ENCODE assay signal across 8 cellular contexts in genomic region chr16:29811170-29811895, GRCh38. TPM values are rescaled to one million over a fixed set of nuclear protein-coding genes. Genes with fewer than 3 reads are reported as not detected.
A peak's percentile ranks its signal among the peaks of the same experiment; 100 is the strongest.
DNase-seq lines count a peak whose midpoint lies in the region; ATAC-seq and TF ChIP-seq lines count a peak whose summit lies in the region.

No MANE protein-coding gene starts in this region.

- peaks cover 3% of the 10 kb centered on the region for H3K27me3 Mint-ChIP-seq in IgD-negative memory B cell
- H3K27me3 Mint-ChIP-seq in natural killer cell (ENCODE audit: low read depth in 2 of 2), result peaks cover 0 to 2% of the 10 kb centered on the region in 2 donors

- peaks cover 4% of the 10 kb centered on the region for H3K36me3 Mint-ChIP-seq in IgD-negative memory B cell
- no peaks in the 10 kb centered on the region for H3K36me3 Mint-ChIP-seq in natural killer cell

- in situ Hi-C loops in Panc1 (cut with HindIII; ENCODE audit: low pct_unique_long_range_greater_than_20kb, low sequenced_read_pairs), result no loop called here

- H3K9me3 Mint-ChIP-seq in IgD-negative memory B cell (no peaks in the 10 kb centered on the region), natural killer cell (no peaks in the 10 kb centered on the region)

- TF ChIP-seq CTCF in AG04450 (IDR thresholded peaks at IDR 0.05; ENCODE audit: low read depth, low read length) (no peak; the same call in 1 of the 2 replicates), Panc1 (IDR thresholded peaks at IDR 0.05) (no peak), foreskin fibroblast (IDR thresholded peaks at IDR 0.05; ENCODE audit: low read depth, low read length) (no peak), natural killer cell (IDR thresholded peaks at IDR 0.05) (no peak)

- BruUV-seq in Panc1 (replicated peaks; lab: Mats Ljungman, UMichigan), result no TSS peak

- H3K27me3 ChIP-seq in AG04450 (ENCODE audit: control insufficient read depth, insufficient read depth, low read length) (no peaks in the 10 kb centered on the region), Panc1 (ENCODE audit: control insufficient read depth, insufficient read depth, low read length) (no peaks in the 10 kb centered on the region)

- H3K4me1 ChIP-seq in Panc1 (ENCODE audit: control insufficient read depth, insufficient read depth, low read length), result peaks cover 36% of the 10 kb centered on the region

- intact Hi-C loops in Panc1 (cut with micrococcal nuclease; ENCODE audit: unreplicated experiment), result loop anchor here (10.0 kb wide), 1 partner anchor 117 kb away; no protein-coding TSS in a partner anchor
- intact Hi-C loops in natural killer cell (cut with micrococcal nuclease), result no loop called here

- peak; percentile 30 for ATAC-seq in GM18907 (IDR thresholded peaks at IDR 0.05; ENCODE audit: unreplicated experiment)
- peak; percentile 70 for ATAC-seq in Panc1
- ATAC-seq in natural killer cell, result peak; percentile 41 to 59 (median 46)

- POLR2A ChIA-PET in AG04450 (lab: Yijun Ruan, JAX), result interaction anchor here (0.6 to 1.9 kb wide), 6 partner anchors 9 to 254 kb away, joined by 3 to 11 read pairs (median 4); partner anchors contain the start of genes ALDOA and MVP
- POLR2A ChIA-PET in Panc1 (lab: Charles Lee), result interaction anchor here (0.8 kb wide), 1 partner anchor 10 kb away, joined by 4 read pairs; no protein-coding TSS in a partner anchor

- DNase-seq in AG04450 (ENCODE audit: low read depth, low spot score) (peak; percentile 95), Panc1 (ENCODE audit: low read depth, low spot score) (peak; percentile 82), foreskin fibroblast (peak; percentile 99 to 100), natural killer cell (peak; percentile 71)
- peak; percentile 74 for DNase-seq in activated naive CD4-positive, alpha-beta T cell treated with Interleukin-2 at 50 U/mL for 16 hours

- H3K36me3 ChIP-seq in Panc1 (ENCODE audit: control insufficient read depth, insufficient read depth, low read length), result peaks cover 5% of the 10 kb centered on the region; the same call in 1 of the 2 replicates

- H3K9me3 ChIP-seq in AG04450 (ENCODE audit: control insufficient read depth, insufficient read depth, low read length) (no peaks in the 10 kb centered on the region; the same call in 1 of the 2 replicates), Panc1 (ENCODE audit: control insufficient read depth, insufficient read depth, low read depth, low read length) (no peaks in the 10 kb centered on the region)

- peak overlapping the region; percentile 71 to 93 (median 92) for H3K27ac Mint-ChIP-seq in IgD-negative memory B cell
- peak overlapping the region; percentile 78 to 85 for H3K27ac Mint-ChIP-seq in natural killer cell

- peak overlapping the region; percentile 78 to 94 (median 84) for H3K4me3 Mint-ChIP-seq in IgD-negative memory B cell
- H3K4me3 Mint-ChIP-seq in natural killer cell, result peak overlapping the region; percentile 87

- peaks cover 14 to 37% (median 30%) of the 10 kb centered on the region in 3 donors for H3K4me1 Mint-ChIP-seq in IgD-negative memory B cell
- peaks cover 43 to 75% of the 10 kb centered on the region in 2 donors for H3K4me1 Mint-ChIP-seq in natural killer cell

- peak overlapping the region; percentile 84 for H3K27ac ChIP-seq in AG04450 (ENCODE audit: low read depth, low read length)
- peak overlapping the region; percentile 83 for H3K27ac ChIP-seq in Panc1 (ENCODE audit: low read length)
- H3K27ac ChIP-seq in temporal lobe (ENCODE audit: low read depth, low read length), result peak overlapping the region; percentile 94

- H3K4me3 ChIP-seq in AG04450 (ENCODE audit: low read depth, low read length) (peak overlapping the region; percentile 75), Panc1 (ENCODE audit: low read depth in 2 of 2, low read length in 2 of 2) (peak overlapping the region; percentile 83 to 89), foreskin fibroblast (ENCODE audit: low read depth in 1 of 2, low read length in 2 of 2) (peak overlapping the region; percentile 74 to 77)

- CTCF ChIA-PET in AG04450 (lab: Charles Lee) (interaction anchor here (2.5 kb wide), 1 partner anchor 37 kb away, joined by 9 read pairs; no protein-coding TSS in a partner anchor), Panc1 (lab: Charles Lee) (interaction anchor here (0.5 to 0.6 kb wide), 2 partner anchors 24 to 27 kb away, joined by 4 to 5 read pairs; no protein-coding TSS in a partner anchor)

RNA-seq across cellular contexts. Expression of gene PRRT2, which starts 0.7 kb away (rescaled TPM):
- polyA plus RNA-seq in AG04450 (2011; rRNA removed), result 5.7 and 6.1 TPM in 2 replicates
- polyA minus RNA-seq in AG04450 (2011; rRNA and poly(A)+ RNA removed), result 3.6 and 3.7 TPM in 2 replicates
- not detected for polyA plus RNA-seq in IgD-negative memory B cell
- total RNA-seq in Panc1 (2021; ENCODE audit: unreplicated experiment), result 9.7 TPM
- polyA plus RNA-seq in Panc1 (2012; ENCODE audit: insufficient read length), result 7.7 TPM
- total RNA-seq in natural killer cell, result 1 to 10 TPM in 1 of 3 donors, under 1 TPM in 2; 0.70 to 1.4 (median 0.91) TPM
- 21.9 TPM for total RNA-seq in temporal lobe

RNA-seq across cellular contexts. Expression of gene PAGR1, which starts 4.6 kb away (rescaled TPM):
- polyA plus RNA-seq in AG04450 (2011; rRNA removed), result 14.3 and 14.5 TPM in 2 replicates
- polyA minus RNA-seq in AG04450 (2011; rRNA and poly(A)+ RNA removed), result 2.7 and 4.9 TPM in 2 replicates
- polyA plus RNA-seq in IgD-negative memory B cell, result 59.6 TPM
- 42.5 TPM for total RNA-seq in Panc1 (2021; ENCODE audit: unreplicated experiment)
- 41.6 TPM for polyA plus RNA-seq in Panc1 (2012; ENCODE audit: insufficient read length)
- 10 to 100 TPM in 2 of 3 donors, 1 to 10 TPM in 1; 8.9 to 16.2 (median 13.4) TPM for total RNA-seq in natural killer cell
- total RNA-seq in temporal lobe, result 9.8 TPM

RNA-seq across cellular contexts. Expression of gene MAZ, which starts 5.0 kb away (rescaled TPM):
- 58.4 and 79.6 TPM in 2 replicates for polyA plus RNA-seq in AG04450 (2011; rRNA removed)
- polyA minus RNA-seq in AG04450 (2011; rRNA and poly(A)+ RNA removed), result 141 and 195 TPM in 2 replicates
- polyA plus RNA-seq in IgD-negative memory B cell, result 22.9 TPM
- 426 TPM for total RNA-seq in Panc1 (2021; ENCODE audit: unreplicated experiment)
- polyA plus RNA-seq in Panc1 (2012; ENCODE audit: insufficient read length), result 591 TPM
- total RNA-seq in natural killer cell, result 100 to 1,000 TPM; 234 to 265 (median 252) TPM
- total RNA-seq in temporal lobe, result 246 TPM

RNA-seq across cellular contexts. Expression of gene MVP, which starts 8.9 kb away (rescaled TPM):
- polyA plus RNA-seq in AG04450 (2011; rRNA removed) (251 and 321 TPM in 2 replicates), IgD-negative memory B cell (90.3 TPM)
- polyA minus RNA-seq in AG04450 (2011; rRNA and poly(A)+ RNA removed), result 629 and 988 TPM in 2 replicates
- total RNA-seq in Panc1 (2021; ENCODE audit: unreplicated experiment) (107 TPM), natural killer cell (100 to 1,000 TPM; 154 to 168 (median 163) TPM), temporal lobe (3.9 TPM)
- 210 TPM for polyA plus RNA-seq in Panc1 (2012; ENCODE audit: insufficient read length)

RNA-seq across cellular contexts. Expression of gene KIF22, which starts 20.8 kb away (rescaled TPM):
- polyA plus RNA-seq in AG04450 (2011; rRNA removed) (14.1 and 19.9 TPM in 2 replicates), IgD-negative memory B cell (34.7 TPM)
- polyA minus RNA-seq in AG04450 (2011; rRNA and poly(A)+ RNA removed), result 32.2 and 33.5 TPM in 2 replicates
- total RNA-seq in Panc1 (2021; ENCODE audit: unreplicated experiment) (111 TPM), natural killer cell (10 to 100 TPM; 73.4 to 96.0 (median 86.5) TPM), temporal lobe (24.3 TPM)
- polyA plus RNA-seq in Panc1 (2012; ENCODE audit: insufficient read length), result 82.0 TPM

Comparison
In these comparisons a context has a peak if more than half of its experiments do, and no peak if none do; other contexts are left out.
1. Peak in every context shown above with its lines: DNase-seq, ATAC-seq, H3K4me3 ChIP-seq and H3K27ac ChIP-seq.